In genomic region chr18:13608791-13609552, GRCh38 we compare ENCODE assay signal across 13 cellular contexts.
DNase-seq lines count a peak whose midpoint lies in the region; ATAC-seq and TF ChIP-seq lines count a peak whose summit lies in the region.
"Had no signal": no experiment of that assay in that cellular context is flagged by ENCODE, and none has a peak within 500 bp of the region (broad histone marks: within the 10 kb centered on the region; RNA-seq: fewer than 3 reads in every experiment).

No MANE protein-coding gene starts in this region.

- peaks cover 14% of the 10 kb centered on the region for H3K36me3 Mint-ChIP-seq in activated CD8-positive, alpha-beta T cell treated with anti-CD3 and anti-CD28 coated beads, Interleukin-2, amount 10 ng/mL, durations not matched to agents 7 days and 5 days (ENCODE audit: low read depth)
- no peaks in the 10 kb centered on the region for H3K36me3 Mint-ChIP-seq in naive thymus-derived CD8-positive, alpha-beta T cell
- no peaks in the 10 kb centered on the region for H3K36me3 Mint-ChIP-seq in endodermal cell (ENCODE audit: low read depth)
- H3K36me3 Mint-ChIP-seq: neural progenitor cell had no signal

- H3K36me3 ChIP-seq in Karpas-422 (ENCODE audit: insufficient read depth, low read length) = peaks cover 11% of the 10 kb centered on the region
- H3K36me3 ChIP-seq in vagina = no peaks in the 10 kb centered on the region
- no peaks in the 10 kb centered on the region for H3K36me3 ChIP-seq in endodermal cell (ENCODE audit: control insufficient read depth, insufficient read depth, low read length)
- H3K36me3 ChIP-seq: HAP-1, neural progenitor cell had no signal

- peaks cover 73% of the 10 kb centered on the region for H3K4me1 Mint-ChIP-seq in activated CD8-positive, alpha-beta T cell treated with anti-CD3 and anti-CD28 coated beads, Interleukin-2, amount 10 ng/mL, durations not matched to agents 7 days and 5 days (ENCODE audit: low read depth)
- peaks cover 31 to 61% (median 56%) of the 10 kb centered on the region in 4 donors for H3K4me1 Mint-ChIP-seq in naive thymus-derived CD8-positive, alpha-beta T cell
- H3K4me1 Mint-ChIP-seq in endodermal cell = peaks cover 28% of the 10 kb centered on the region

- ATAC-seq in activated CD8-positive, alpha-beta T cell treated with anti-CD3 and anti-CD28 coated beads, Interleukin-2, amount 10 ng/mL, durations not matched to agents 7 days and 5 days = peak; percentile 10
- peak; percentile 29 to 31 for ATAC-seq in naive thymus-derived CD8-positive, alpha-beta T cell

- H3K9ac ChIP-seq in Karpas-422 (ENCODE audit: low read length) = peak overlapping the region; percentile 83
- H3K9ac ChIP-seq in endodermal cell (ENCODE audit: extremely low read depth, low read length, poor library complexity, severe bottlenecking) = no peak overlapping the region
- H3K9ac ChIP-seq: neural progenitor cell had no signal

- no peaks in the 10 kb centered on the region for H3K27me3 Mint-ChIP-seq in activated CD8-positive, alpha-beta T cell treated with anti-CD3 and anti-CD28 coated beads, Interleukin-2, amount 10 ng/mL, durations not matched to agents 7 days and 5 days (ENCODE audit: low read depth)
- H3K27me3 Mint-ChIP-seq in naive thymus-derived CD8-positive, alpha-beta T cell = no peaks in the 10 kb centered on the region
- H3K27me3 Mint-ChIP-seq in endodermal cell (ENCODE audit: insufficient read depth) = no peaks in the 10 kb centered on the region

- H4K20me1 ChIP-seq in Karpas-422 (ENCODE audit: insufficient read depth, low read depth, low read length) = no peaks in the 10 kb centered on the region; the same call in 1 of the 2 replicates

- peak overlapping the region; percentile 87 for H3K4me2 ChIP-seq in Karpas-422 (ENCODE audit: low read depth, low read length, poor library complexity, severe bottlenecking)
- H3K4me2 ChIP-seq: neural progenitor cell had no signal

- POLR2A ChIA-PET in activated CD8-positive, alpha-beta T cell treated with anti-CD3 and anti-CD28 coated beads, Interleukin-2, amount 10 ng/mL, durations not matched to agents 7 days and 5 days (lab: Charles Lee) = interaction anchor here (0.8 to 1.6 kb wide), 4 partner anchors 13 to 46 kb away, joined by 3 to 6 read pairs (median 3); no protein-coding TSS in a partner anchor
- POLR2A ChIA-PET in naive thymus-derived CD8-positive, alpha-beta T cell (lab: Charles Lee) = no interaction called here

- H3K4me3 ChIP-seq in Karpas-422 (ENCODE audit: low read length) = peak overlapping the region; percentile 64
- no peak overlapping the region for H3K4me3 ChIP-seq in vagina
- H3K4me3 ChIP-seq in endodermal cell (ENCODE audit: low read length) = no peak overlapping the region
- H3K4me3 ChIP-seq: HAP-1, neural progenitor cell had no signal

- H3K27me3 ChIP-seq in Karpas-422 (ENCODE audit: low read length) (no peaks in the 10 kb centered on the region), vagina (no peaks in the 10 kb centered on the region), endodermal cell (ENCODE audit: control insufficient read depth, insufficient read depth, low read length, poor library complexity, severe bottlenecking) (peaks cover 6% of the 10 kb centered on the region)

- H3K4me1 ChIP-seq in Karpas-422 (ENCODE audit: low read length) = peaks cover 74% of the 10 kb centered on the region
- H3K4me1 ChIP-seq in vagina = peaks cover 20% of the 10 kb centered on the region
- H3K4me1 ChIP-seq in endodermal cell (ENCODE audit: control insufficient read depth, insufficient read depth, low read length) = peaks cover 17% of the 10 kb centered on the region
- H3K4me1 ChIP-seq: HAP-1 had no signal

- intact Hi-C loops in vagina (cut with DNase I) = no loop called here

- no peak overlapping the region for H2AFZ ChIP-seq in Karpas-422 (ENCODE audit: low read length)
- H2AFZ ChIP-seq: neural progenitor cell had no signal

- CTCF ChIA-PET in activated CD8-positive, alpha-beta T cell treated with anti-CD3 and anti-CD28 coated beads, Interleukin-2, amount 10 ng/mL, durations not matched to agents 7 days and 5 days (lab: Charles Lee) = interaction anchor here (1.1 to 3.5 kb wide), 11 partner anchors 21 to 393 kb away, joined by 3 to 16 read pairs (median 4); no protein-coding TSS in a partner anchor

- peaks cover 26% of the 10 kb centered on the region for H3K79me2 ChIP-seq in Karpas-422 (ENCODE audit: low read length)

- no peak for TF ChIP-seq CTCF in vagina (IDR thresholded peaks at IDR 0.05)
- no peak for TF ChIP-seq CTCF in endodermal cell (conservative IDR thresholded peaks at IDR 0.05)

- DNase-seq in DMS79 treated with DMSO at 0.1 percent for 48 hours (lab: John Stamatoyannopoulos, UW) = peak; percentile 42
- peak; percentile 84 for DNase-seq in Karpas-422
- DNase-seq in activated CD8-positive, alpha-beta T cell treated with anti-CD3 and anti-CD28 coated beads, Interleukin-2, amount 10 ng/mL, durations not matched to agents 7 days and 5 days = peak; percentile 65
- peak in 6 of 10 donors; percentile 22 to 42 (median 32) for DNase-seq in naive thymus-derived CD8-positive, alpha-beta T cell
- no peak for DNase-seq in NCI-H2227 (lab: John Stamatoyannopoulos, UW; ENCODE audit: unreplicated experiment)
- DNase-seq in COR-L47 (lab: John Stamatoyannopoulos, UW) = no peak
- DNase-seq in vagina (ENCODE audit: extremely low spot score in 2 of 2) = no peak
- DNase-seq in endodermal cell = no peak
- DNase-seq: NCI-H1048, OCI-M1 had no signal

- peak overlapping the region; percentile 67 for H3K4me3 Mint-ChIP-seq in activated CD8-positive, alpha-beta T cell treated with anti-CD3 and anti-CD28 coated beads, Interleukin-2, amount 10 ng/mL, durations not matched to agents 7 days and 5 days
- peak overlapping the region in 8 of 10 donors; percentile 20 to 68 (median 58) for H3K4me3 Mint-ChIP-seq in naive thymus-derived CD8-positive, alpha-beta T cell
- H3K4me3 Mint-ChIP-seq in endodermal cell = no peak overlapping the region
- H3K4me3 Mint-ChIP-seq: neural progenitor cell had no signal

- no peak for TF ChIP-seq POLR2A in vagina (IDR thresholded peaks at IDR 0.05)

- no peaks in the 10 kb centered on the region for H3K9me3 Mint-ChIP-seq in activated CD8-positive, alpha-beta T cell treated with anti-CD3 and anti-CD28 coated beads, Interleukin-2, amount 10 ng/mL, durations not matched to agents 7 days and 5 days (ENCODE audit: insufficient read depth)
- H3K9me3 Mint-ChIP-seq in naive thymus-derived CD8-positive, alpha-beta T cell = no peaks in the 10 kb centered on the region
- H3K9me3 Mint-ChIP-seq in endodermal cell = no peaks in the 10 kb centered on the region
- H3K9me3 Mint-ChIP-seq: immature natural killer cell, neural progenitor cell had no signal

- H3K27ac ChIP-seq in Karpas-422 (ENCODE audit: low read length) (peak overlapping the region; percentile 99), vagina (no peak overlapping the region), endodermal cell (ENCODE audit: low read depth, low read length) (no peak overlapping the region)
- H3K27ac ChIP-seq: neural progenitor cell had no signal

- H3K9me3 ChIP-seq in Karpas-422 (ENCODE audit: low read length) (no peaks in the 10 kb centered on the region), vagina (no peaks in the 10 kb centered on the region), endodermal cell (ENCODE audit: control insufficient read depth, low read length) (no peaks in the 10 kb centered on the region)
- H3K9me3 ChIP-seq: HAP-1 had no signal

- WGBS in endodermal cell (ENCODE audit: insufficient coverage in 1 of 2, insufficient read length in 1 of 2), 2 experiments = 88 to 91% methylated on average over 8 to 16 of the region's 16 CpGs

- no peaks in the 10 kb centered on the region for H3K9me2 ChIP-seq in Karpas-422 (replicated peaks; ENCODE audit: insufficient read depth, low read length)

- H3K27ac Mint-ChIP-seq in activated CD8-positive, alpha-beta T cell treated with anti-CD3 and anti-CD28 coated beads, Interleukin-2, amount 10 ng/mL, durations not matched to agents 7 days and 5 days = peak overlapping the region; percentile 79
- peak overlapping the region; percentile 59 to 96 (median 89) for H3K27ac Mint-ChIP-seq in naive thymus-derived CD8-positive, alpha-beta T cell
- no peak overlapping the region for H3K27ac Mint-ChIP-seq in endodermal cell
- H3K27ac Mint-ChIP-seq: neural progenitor cell had no signal

Comparison
In these comparisons a context has a peak if more than half of its experiments do, and no peak if none do; other contexts are left out.
1. DNase-seq: peak in DMS79 treated with DMSO at 0.1 percent for 48 hours (single experiment), Karpas-422 (single experiment), activated CD8-positive, alpha-beta T cell treated with anti-CD3 and anti-CD28 coated beads, Interleukin-2, amount 10 ng/mL, durations not matched to agents 7 days and 5 days (single experiment) and naive thymus-derived CD8-positive, alpha-beta T cell (6 of 10); none in NCI-H2227 (single experiment), COR-L47 (single experiment), vagina (0 of 2) and endodermal cell (single experiment).